Comparison of ENCODE assay signal across 8 cellular contexts in genomic region chr17:38871247-38871991, GRCh38. TPM values are rescaled to one million over a fixed set of nuclear protein-coding genes. Genes with fewer than 3 reads are reported as not detected.
DNase-seq lines count a peak whose midpoint lies in the region; TF ChIP-seq lines count a peak whose summit lies in the region.

No MANE protein-coding gene starts in this region.

- H3K9me3 ChIP-seq in BE2C, result no peaks in the 10 kb centered on the region

- H3K36me3 Mint-ChIP-seq in T-helper 2 cell treated with Interferon-gamma antibody and Interleukin-4, amounts not matched to agents 5 μg/mL and 100 μg/mL, for 36 hours (ENCODE audit: low read depth), result peaks cover 14% of the 10 kb centered on the region

- no peaks in the 10 kb centered on the region for H3K9me3 Mint-ChIP-seq in T-helper 2 cell treated with Interferon-gamma antibody and Interleukin-4, amounts not matched to agents 5 μg/mL and 100 μg/mL, for 36 hours

- no peak for DNase-seq in BE2C
- peak; percentile 97 for DNase-seq in HT-29 (ENCODE audit: low spot score)
- peak; percentile 78 for DNase-seq in T-helper 2 cell treated with Interferon-gamma antibody and Interleukin-4, amounts not matched to agents 5 μg/mL and 100 μg/mL, for 36 hours (ENCODE audit: low spot score)
- peak; percentile 75 for DNase-seq in astrocyte of the spinal cord (ENCODE audit: low read depth, low spot score)
- DNase-seq in islet precursor cell, result peak; percentile 93
- peak; percentile 88 for DNase-seq in stimulated activated CD4-positive, alpha-beta T cell treated with anti-CD3 and anti-CD28 coated beads, Interleukin-15, amount 100 ng/mL, for 24 hours
- DNase-seq in NCI-H1436 treated with DMSO at 0.1 percent for 48 hours (lab: John Stamatoyannopoulos, UW), result no peak
- no peak for DNase-seq in KG1 (lab: John Stamatoyannopoulos, UW)

- TF ChIP-seq CTCF in BE2C (IDR thresholded peaks at IDR 0.05; ENCODE audit: low read depth, low read length) (no peak), astrocyte of the spinal cord (IDR thresholded peaks at IDR 0.05; ENCODE audit: low read depth, low read length) (peak; percentile 16)

- peaks cover 48% of the 10 kb centered on the region for H3K4me1 Mint-ChIP-seq in T-helper 2 cell treated with Interferon-gamma antibody and Interleukin-4, amounts not matched to agents 5 μg/mL and 100 μg/mL, for 36 hours (ENCODE audit: low read depth)

- H3K4me3 ChIP-seq in BE2C (ENCODE audit: low read depth, low read length) (peak overlapping the region; percentile 96), astrocyte of the spinal cord (ENCODE audit: low read depth, low read length) (peak overlapping the region; percentile 97)

- peak overlapping the region; percentile 87 for H3K27ac Mint-ChIP-seq in T-helper 2 cell treated with Interferon-gamma antibody and Interleukin-4, amounts not matched to agents 5 μg/mL and 100 μg/mL, for 36 hours

- H3K4me3 Mint-ChIP-seq in T-helper 2 cell treated with Interferon-gamma antibody and Interleukin-4, amounts not matched to agents 5 μg/mL and 100 μg/mL, for 36 hours, result peak overlapping the region; percentile 88

- peaks cover 2% of the 10 kb centered on the region for H3K27me3 Mint-ChIP-seq in T-helper 2 cell treated with Interferon-gamma antibody and Interleukin-4, amounts not matched to agents 5 μg/mL and 100 μg/mL, for 36 hours (ENCODE audit: low read depth)

- no peaks in the 10 kb centered on the region for H3K27me3 ChIP-seq in BE2C

- peaks cover 9% of the 10 kb centered on the region; the same call in 1 of the 2 replicates for H3K4me1 ChIP-seq in BE2C

- in situ Hi-C loops in astrocyte of the spinal cord (cut with HindIII; ENCODE audit: low sequenced_read_pairs), result no loop called here

- H3K36me3 ChIP-seq in BE2C, result 0 out of 2 replicates have a peak, but pooled peaks cover 3% of the 10 kb centered on the region

RNA-seq across cellular contexts. Expression of gene LASP1, which starts 1.6 kb away (rescaled TPM):
- polyA plus RNA-seq in BE2C (2012; ENCODE audit: insufficient read depth, insufficient read length, low read depth), result 76.5 TPM
- total RNA-seq in HT-29 (2014; rRNA removed; shearing (Covaris generic)), result 266 and 279 TPM in 2 replicates

RNA-seq across cellular contexts. Expression of gene RPL23, which starts 17.9 kb away (rescaled TPM):
- polyA plus RNA-seq in BE2C (2012; ENCODE audit: insufficient read depth, insufficient read length, low read depth), result 917 TPM
- 2,011 and 2,221 TPM in 2 replicates for total RNA-seq in HT-29 (2014; rRNA removed; shearing (Covaris generic))

RNA-seq across cellular contexts. Expression of gene CWC25, which starts 46.3 kb away (rescaled TPM):
- 30.8 TPM for polyA plus RNA-seq in BE2C (2012; ENCODE audit: insufficient read depth, insufficient read length, low read depth)
- 28.7 and 33.9 TPM in 2 replicates for total RNA-seq in HT-29 (2014; rRNA removed; shearing (Covaris generic))

Comparison
In these comparisons a context has a peak if more than half of its experiments do, and no peak if none do; other contexts are left out.
1. DNase-seq: peak in HT-29 (single experiment), T-helper 2 cell treated with Interferon-gamma antibody and Interleukin-4, amounts not matched to agents 5 μg/mL and 100 μg/mL, for 36 hours (single experiment), astrocyte of the spinal cord (single experiment), islet precursor cell (single experiment) and stimulated activated CD4-positive, alpha-beta T cell treated with anti-CD3 and anti-CD28 coated beads, Interleukin-15, amount 100 ng/mL, for 24 hours (single experiment); none in BE2C (single experiment), NCI-H1436 treated with DMSO at 0.1 percent for 48 hours (single experiment) and KG1 (single experiment).